In the genomic region with DNA sequence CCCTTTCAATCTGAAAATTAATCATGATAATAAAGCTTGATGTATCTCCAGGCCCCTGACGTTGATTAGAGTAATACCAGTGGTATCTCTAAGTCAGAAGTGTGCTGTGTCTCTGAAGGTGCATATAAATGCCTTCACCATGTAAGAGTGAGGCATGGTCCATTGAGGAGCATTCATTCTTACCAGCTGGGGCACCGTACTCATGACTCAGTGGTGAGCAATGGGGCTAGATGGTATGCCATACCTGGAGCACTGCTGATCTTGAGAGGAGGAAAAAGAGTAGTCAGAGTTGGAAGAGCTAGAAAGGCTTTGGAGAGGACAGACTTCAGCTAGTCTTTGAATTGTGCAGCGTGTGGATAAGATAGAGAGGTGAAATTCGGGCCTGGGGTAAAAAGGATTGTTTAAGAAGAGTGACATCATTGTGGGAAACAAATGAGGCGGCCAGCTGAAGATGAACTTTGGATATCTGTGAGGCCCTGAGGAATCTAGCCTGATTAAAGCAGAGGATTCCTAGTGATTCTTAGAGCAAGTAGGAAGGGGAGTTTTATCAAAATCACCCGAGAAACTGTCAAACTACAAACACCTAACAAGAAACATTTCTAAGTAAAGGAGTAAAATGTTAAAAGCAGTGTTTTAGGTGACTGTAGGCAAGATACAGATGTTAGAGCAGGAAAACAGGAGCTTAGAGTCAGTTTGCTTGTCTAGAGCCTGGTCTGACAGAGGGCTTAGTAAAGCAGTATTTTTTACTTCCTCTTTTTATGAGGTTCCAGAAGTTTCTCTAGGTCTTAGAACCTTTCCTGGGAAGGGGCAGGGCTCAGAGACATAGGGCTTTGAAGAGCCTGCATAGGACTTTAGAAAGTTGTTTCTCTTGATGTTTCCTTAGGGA, we compare ENCODE assay signal across 9 cellular contexts. TPM values are rescaled to one million over a fixed set of nuclear protein-coding genes. Genes with fewer than 3 reads are reported as not detected.
DNase-seq lines count a peak whose midpoint lies in the region; ATAC-seq, FAIRE-seq and TF ChIP-seq lines count a peak whose summit lies in the region.
"Had no signal": no experiment of that assay in that cellular context is flagged by ENCODE, and none has a peak within 500 bp of the region (broad histone marks: within the 10 kb centered on the region; RNA-seq: fewer than 3 reads in every experiment).

No MANE protein-coding gene starts in this region.

- no peak overlapping the region for H3K4me3 ChIP-seq in HL-60 (replicated peaks; ENCODE audit: insufficient read depth, low read length)
- no peak overlapping the region for H3K4me3 ChIP-seq in naive thymus-derived CD4-positive, alpha-beta T cell (ENCODE audit: low read length)

- ATAC-seq in naive thymus-derived CD4-positive, alpha-beta T cell = no peak
- ATAC-seq in GM21423 (IDR thresholded peaks at IDR 0.05; ENCODE audit: unreplicated experiment) = no peak

- H3K9me3 ChIP-seq in naive thymus-derived CD4-positive, alpha-beta T cell (ENCODE audit: control insufficient read depth in 2 of 3, low read length in 3 of 3) = no peaks in the 10 kb centered on the region

- H3K27ac ChIP-seq in HL-60 (replicated peaks) = peak overlapping the region; percentile 7
- no peak overlapping the region for H3K27ac ChIP-seq in naive thymus-derived CD4-positive, alpha-beta T cell (ENCODE audit: low read depth, low read length)

- H3K4me3 Mint-ChIP-seq in naive thymus-derived CD4-positive, alpha-beta T cell = peak overlapping the region in 6 of 10 donors; percentile 0 to 68 (median 7)

- peak overlapping the region in 2 of 9 donors; percentile 10 to 50 for H3K27ac Mint-ChIP-seq in naive thymus-derived CD4-positive, alpha-beta T cell

- intact Hi-C loops in naive thymus-derived CD4-positive, alpha-beta T cell (cut with micrococcal nuclease) = no loop called here

- FAIRE-seq in GM12891 (lab: Jason Lieb, UNC) = peak; percentile 13
- FAIRE-seq: H1 had no signal

- H3K36me3 Mint-ChIP-seq in naive thymus-derived CD4-positive, alpha-beta T cell = no peaks in the 10 kb centered on the region

- no peak for DNase-seq in GM12891 (ENCODE audit: insufficient read length, low spot score)
- peak in 1 of 2 experiments; percentile 17 for DNase-seq in HL-60 (ENCODE audit: low read depth in 1 of 2, low spot score in 1 of 2)
- peak; percentile 63 for DNase-seq in astrocyte of the hippocampus (ENCODE audit: low read depth, low spot score)
- DNase-seq in naive thymus-derived CD4-positive, alpha-beta T cell = no peak
- DNase-seq in midbrain (lab: John Stamatoyannopoulos, UW) = no peak
- DNase-seq in DMS79 (lab: John Stamatoyannopoulos, UW) = no peak
- no peak for DNase-seq in GF-D8 (lab: John Stamatoyannopoulos, UW)

- POLR2A ChIA-PET in naive thymus-derived CD4-positive, alpha-beta T cell (lab: Charles Lee) = interaction anchor here (1.0 kb wide), 1 partner anchor 18 kb away, joined by 3 read pairs; no protein-coding TSS in a partner anchor

- H3K4me1 Mint-ChIP-seq in naive thymus-derived CD4-positive, alpha-beta T cell = peaks cover 50 to 98% (median 81%) of the 10 kb centered on the region in 7 donors

- no peaks in the 10 kb centered on the region for H3K27me3 ChIP-seq in HL-60 (ENCODE audit: insufficient read depth, poor library complexity, severe bottlenecking)
- H3K27me3 ChIP-seq in naive thymus-derived CD4-positive, alpha-beta T cell (ENCODE audit: control insufficient read depth in 2 of 2, insufficient read depth in 2 of 2, low read length in 2 of 2) = no peaks in the 10 kb centered on the region

- H3K9me3 Mint-ChIP-seq in naive thymus-derived CD4-positive, alpha-beta T cell = no peaks in the 10 kb centered on the region

- peaks cover 21 to 53% of the 10 kb centered on the region in 2 donors for H3K4me1 ChIP-seq in naive thymus-derived CD4-positive, alpha-beta T cell (ENCODE audit: control insufficient read depth in 2 of 2, insufficient read depth in 2 of 2, low read length in 2 of 2)

- TF ChIP-seq CTCF in HL-60 (IDR thresholded peaks at IDR 0.05; ENCODE audit: insufficient read depth, low read length) = no peak

- no peaks in the 10 kb centered on the region for H3K27me3 Mint-ChIP-seq in naive thymus-derived CD4-positive, alpha-beta T cell

- H3K36me3 ChIP-seq in naive thymus-derived CD4-positive, alpha-beta T cell (ENCODE audit: control insufficient read depth in 2 of 3, insufficient read depth in 3 of 3, low read length in 3 of 3) = no peaks in the 10 kb centered on the region

- CTCF ChIA-PET in naive thymus-derived CD4-positive, alpha-beta T cell (lab: Charles Lee) = no interaction called here

- TF ChIP-seq POLR2A in GM12891 (IDR thresholded peaks at IDR 0.05; ENCODE audit: low read depth, low read length) = no peak

TF ChIP-seq in GM12891, 5 proteins besides CTCF, POLR2A, EP300 and RAD21:
- TF ChIP-seq POLR2AphosphoS5 (IDR thresholded peaks at IDR 0.05; ENCODE audit: low read depth, low read length) (no peak), TAF1 (IDR thresholded peaks at IDR 0.05; ENCODE audit: low read depth, low read length) (no peak), POU2F2 (IDR thresholded peaks at IDR 0.05; ENCODE audit: low read depth, low read length) (no peak), PAX5 (IDR thresholded peaks at IDR 0.05; ENCODE audit: insufficient read depth, low read length, severe bottlenecking) (no peak), SPI1 (IDR thresholded peaks at IDR 0.05; ENCODE audit: low read depth, low read length) (no peak)

RNA-seq across cellular contexts. Expression of a gene that starts 13.6 kb away (rescaled TPM):
- polyA plus RNA-seq in GM12891 (2012; ENCODE audit: low read depth, missing spikeins) = 7.1 TPM
- total RNA-seq in naive thymus-derived CD4-positive, alpha-beta T cell = 10 to 100 TPM; 46.5 to 75.9 (median 50.4) TPM
- polyA plus RNA-seq in naive thymus-derived CD4-positive, alpha-beta T cell = 10 to 100 TPM; 25.5 to 25.6 TPM
